In the genomic region with DNA sequence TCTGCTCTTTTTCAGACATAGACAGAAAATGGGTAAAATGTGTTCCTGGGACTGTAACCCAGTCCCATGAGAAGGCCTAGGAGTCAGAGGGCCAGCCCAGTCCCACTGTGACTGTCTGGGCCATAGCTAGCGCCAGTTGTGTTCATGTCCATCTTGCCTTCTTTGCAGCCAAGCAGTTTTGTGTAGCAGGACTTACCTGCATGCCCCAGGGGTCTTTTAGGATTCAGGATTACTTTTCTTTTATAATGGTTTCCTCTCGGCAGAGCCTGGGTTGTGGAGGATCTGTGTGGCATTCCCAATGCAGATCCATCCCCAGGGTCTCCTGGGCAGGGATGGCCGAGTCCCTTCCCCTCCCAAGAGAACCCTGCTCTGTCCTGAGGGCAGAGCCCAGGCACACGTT, we compare ENCODE assay signal across 20 cellular contexts.
"Had no signal": no experiment of that assay in that cellular context is flagged by ENCODE, and none has a peak within 500 bp of the region (broad histone marks: within the 10 kb centered on the region; RNA-seq: fewer than 3 reads in every experiment).

No MANE protein-coding gene starts in this region.

- H3K27ac Mint-ChIP-seq: activated CD4-positive, alpha-beta memory T cell treated with anti-CD3 and anti-CD28 coated beads for 36 hours; activated T-helper 2 cell treated with anti-CD3 and anti-CD28 coated beads, Interferon-gamma antibody, Interleukin-2, Interleukin-4, amounts not matched to agents 10 μg/mL and 5 μg/mL and 100 μg/mL, durations not matched to agents 14 hours and 24 hours and 36 hours; T-helper 1 cell treated with Interleukin-12 subunit alpha and Interleukin-12 subunit beta and Interleukin-4 antibody, amounts not matched to agents 30 μg/mL and 1 μg/mL, for 36 hours had no signal

- H3K9me3 ChIP-seq: Peyer's patch had no signal

- H3K4me3 Mint-ChIP-seq: activated CD4-positive, alpha-beta memory T cell treated with anti-CD3 and anti-CD28 coated beads for 36 hours; T-helper 1 cell treated with Interleukin-12 subunit alpha and Interleukin-12 subunit beta and Interleukin-4 antibody, amounts not matched to agents 30 μg/mL and 1 μg/mL, for 36 hours had no signal

- ATAC-seq: K562 had no signal

- H3K27ac ChIP-seq: Peyer's patch, RWPE1 had no signal

- DNase-seq: activated CD4-positive, alpha-beta memory T cell treated with anti-CD3 and anti-CD28 coated beads for 36 hours; activated CD4-positive, alpha-beta T cell treated with anti-CD3 and anti-CD28 coated beads for 48 hours; activated CD4-positive, CD25-positive, alpha-beta regulatory T cell treated with anti-CD3 and anti-CD28 coated beads, Interleukin-2, amount 50 U/mL, for 72 hours; activated CD8-positive, alpha-beta memory T cell treated with anti-CD3 and anti-CD28 coated beads for 24 hours; activated naive CD4-positive, alpha-beta T cell treated with anti-CD3 and anti-CD28 coated beads, Interleukin-2, amount 50 U/mL, for 16 hours; activated T-cell treated with anti-CD3 and anti-CD28 coated beads for 4 hours; activated T-cell treated with anti-CD3 and anti-CD28 coated beads, Interleukin-2, amount 50 U/mL, for 48 hours; aorta; Karpas-422; NCI-H146; NCI-H187 treated with DMSO at 0.1 percent for 48 hours; NCI-H2081 treated with DMSO at 0.1 percent for 48 hours; NCI-H446; NCI-H524; Peyer's patch; SHP77 treated with DMSO at 0.1 percent for 48 hours had no signal

- H3K4me1 ChIP-seq: Peyer's patch had no signal

- H3K4me3 ChIP-seq: K562, Peyer's patch had no signal

- H3K36me3 Mint-ChIP-seq: activated CD4-positive, alpha-beta memory T cell treated with anti-CD3 and anti-CD28 coated beads for 36 hours had no signal

- H3K27me3 Mint-ChIP-seq: activated CD4-positive, alpha-beta memory T cell treated with anti-CD3 and anti-CD28 coated beads for 36 hours had no signal

- H3K36me3 ChIP-seq: Peyer's patch had no signal

- H3K27me3 ChIP-seq: Peyer's patch had no signal

- H3K9me3 Mint-ChIP-seq: activated CD4-positive, alpha-beta memory T cell treated with anti-CD3 and anti-CD28 coated beads for 36 hours; activated T-helper 2 cell treated with anti-CD3 and anti-CD28 coated beads, Interferon-gamma antibody, Interleukin-2, Interleukin-4, amounts not matched to agents 10 μg/mL and 5 μg/mL and 100 μg/mL, durations not matched to agents 14 hours and 24 hours and 36 hours; T-helper 1 cell treated with Interleukin-12 subunit alpha and Interleukin-12 subunit beta and Interleukin-4 antibody, amounts not matched to agents 30 μg/mL and 1 μg/mL, for 36 hours had no signal
